In genomic region chr1:112618721-112619517, GRCh38 we compare ENCODE assay signal across 8 cellular contexts. TPM values are rescaled to one million over a fixed set of nuclear protein-coding genes. Genes with fewer than 3 reads are reported as not detected.
DNase-seq lines count a peak whose midpoint lies in the region; ATAC-seq and TF ChIP-seq lines count a peak whose summit lies in the region.

Gene ST7L (minus strand): TSS chr1:112619141. CDS start chr1:112619113, 28 bp downstream.

- H3F3A ChIP-seq in PC-3 (ENCODE audit: low read length, unreplicated experiment) = no peaks in the 10 kb centered on the region

- no peaks in the 10 kb centered on the region for H3K9me2 ChIP-seq in PC-3 (replicated peaks; ENCODE audit: low read length)

- H3K4me1 ChIP-seq in DND-41 (ENCODE audit: insufficient read depth, low read length) (peaks cover 38% of the 10 kb centered on the region), PC-3 (ENCODE audit: insufficient read depth, low read length) (peaks cover 22% of the 10 kb centered on the region), esophagus squamous epithelium (peaks cover 6 to 69% (median 29%) of the 10 kb centered on the region in 3 donors), muscle layer of duodenum (ENCODE audit: control insufficient read depth in 1 of 2, insufficient read depth in 2 of 2, low read length in 2 of 2) (peaks cover 5 to 37% of the 10 kb centered on the region in 2 donors)

- peak; percentile 47 for ATAC-seq in DND-41 (ENCODE audit: insufficient read depth, low read depth)
- ATAC-seq in PC-3 = peak; percentile 66
- no peak for ATAC-seq in GM21515 (IDR thresholded peaks at IDR 0.05; ENCODE audit: unreplicated experiment)

- DNase-seq in DND-41 = peak; percentile 69
- peak; percentile 71 for DNase-seq in HK-2 (ENCODE audit: unreplicated experiment)
- peak; percentile 63 for DNase-seq in PC-3
- DNase-seq in activated T-helper 1 cell treated with anti-CD3 and anti-CD28 coated beads, Interleukin-2, amount 50 U/mL, for 16 hours (ENCODE audit: low read depth in 1 of 2, low spot score in 1 of 2) = peak; percentile 30 to 34
- DNase-seq in esophagus squamous epithelium (lab: John Stamatoyannopoulos, UW) = peak; percentile 9
- peak; percentile 25 for DNase-seq in stimulated activated CD8-positive, alpha-beta memory T cell treated with anti-CD3 and anti-CD28 coated beads, Interleukin-7, amount 100 ng/mL, for 24 hours (ENCODE audit: low read depth)

- WGBS in esophagus squamous epithelium, 2 donors = 0 to 1% methylated on average over 15 to 17 of the region's 48 CpGs

- H3K9me3 ChIP-seq in DND-41 (ENCODE audit: insufficient read depth, low read length, severe bottlenecking) (no peaks in the 10 kb centered on the region), PC-3 (ENCODE audit: low read length) (no peaks in the 10 kb centered on the region), esophagus squamous epithelium (no peaks in the 10 kb centered on the region), muscle layer of duodenum (ENCODE audit: control insufficient read depth in 1 of 2, low read length in 2 of 2) (no peaks in the 10 kb centered on the region)

- H3K9ac ChIP-seq in DND-41 (ENCODE audit: low read depth, low read length) (peak within 1 kb of the TSS; percentile 96), PC-3 (ENCODE audit: low read length) (peak within 1 kb of the TSS; percentile 99)

- CTCF ChIA-PET in PC-3 (lab: Charles Lee) = interaction anchor here (0.7 to 1.1 kb wide), 2 partner anchors 117 to 250 kb away, joined by 3 read pairs; no protein-coding TSS in a partner anchor

- TF ChIP-seq POLR2A in esophagus squamous epithelium (IDR thresholded peaks at IDR 0.05) = no peak

- TSS peak; percentile 54 for BruUV-seq in PC-3 (replicated peaks; lab: Mats Ljungman, UMichigan)

- H3K36me3 ChIP-seq in DND-41 (ENCODE audit: insufficient read depth, low read length) (peaks cover 17% of the 10 kb centered on the region), PC-3 (ENCODE audit: low read depth, low read length) (peaks cover 5% of the 10 kb centered on the region), esophagus squamous epithelium (peaks cover 0 to 21% (median 0%) of the 10 kb centered on the region in 3 donors), muscle layer of duodenum (ENCODE audit: control insufficient read depth in 1 of 2, insufficient read depth in 2 of 2, low read length in 2 of 2) (peaks cover 3 to 26% of the 10 kb centered on the region in 2 donors)

- peaks cover 15% of the 10 kb centered on the region; the same call in 1 of the 2 replicates for H4K20me1 ChIP-seq in DND-41 (ENCODE audit: insufficient read depth, low read length)
- H4K20me1 ChIP-seq in PC-3 (ENCODE audit: low read length) = peaks cover 27% of the 10 kb centered on the region

- H3K4me2 ChIP-seq in DND-41 (ENCODE audit: insufficient read depth, low read length) (peak within 1 kb of the TSS; percentile 86), PC-3 (ENCODE audit: low read length) (peak within 1 kb of the TSS; percentile 97)

- no peaks in the 10 kb centered on the region for H3K27me3 ChIP-seq in DND-41 (ENCODE audit: insufficient read depth, low read length, poor library complexity)
- H3K27me3 ChIP-seq in PC-3 (ENCODE audit: low read length) = no peaks in the 10 kb centered on the region
- H3K27me3 ChIP-seq in esophagus squamous epithelium = no peaks in the 10 kb centered on the region
- no peaks in the 10 kb centered on the region for H3K27me3 ChIP-seq in muscle layer of duodenum (ENCODE audit: low read depth, low read length)

- peak within 1 kb of the TSS; percentile 90 for H2AFZ ChIP-seq in DND-41 (ENCODE audit: low read depth, low read length)
- peak within 1 kb of the TSS; percentile 96 for H2AFZ ChIP-seq in PC-3 (ENCODE audit: low read length)

- peak within 1 kb of the TSS; percentile 97 for H3K27ac ChIP-seq in DND-41 (ENCODE audit: low read length)
- peak within 1 kb of the TSS; percentile 93 for H3K27ac ChIP-seq in PC-3 (ENCODE audit: low read length)
- peak within 1 kb of the TSS; percentile 98 to 100 (median 99) for H3K27ac ChIP-seq in esophagus squamous epithelium
- peak within 1 kb of the TSS; percentile 97 for H3K27ac ChIP-seq in muscle layer of duodenum (ENCODE audit: low read length)

- peaks cover 91% of the 10 kb centered on the region for H3K79me2 ChIP-seq in DND-41 (ENCODE audit: insufficient read depth, low read length)
- peaks cover 92% of the 10 kb centered on the region for H3K79me2 ChIP-seq in PC-3 (ENCODE audit: low read length)

- intact Hi-C loops in PC-3 (cut with micrococcal nuclease) (loop anchor here (1.0 kb wide), 2 partner anchors 88 to 225 kb away; partner anchors contain the start of gene RHOC), esophagus squamous epithelium (cut with DNase I) (loop anchor here (2.0 to 5.0 kb wide), 3 partner anchors 88 to 222 kb away; partner anchors contain the start of genes CTTNBP2NL and RHOC)

- TF ChIP-seq CTCF in DND-41 (IDR thresholded peaks at IDR 0.05; ENCODE audit: borderline replicate concordance, extremely low read depth, low read length, poor library complexity, severe bottlenecking) (no peak), PC-3 (conservative IDR thresholded peaks at IDR 0.05; ENCODE audit: low read depth, low read length) (no peak), esophagus squamous epithelium (IDR thresholded peaks at IDR 0.05) (peak in 1 of 6 experiments; percentile 4)

- H3K4me3 ChIP-seq in DND-41 (ENCODE audit: low read depth in 1 of 2, low read length in 2 of 2) (peak within 1 kb of the TSS; percentile 88 to 89), PC-3 (ENCODE audit: low read length) (peak within 1 kb of the TSS; percentile 90), esophagus squamous epithelium (peak within 1 kb of the TSS; percentile 85 to 98 (median 92)), muscle layer of duodenum (ENCODE audit: low read depth in 1 of 2, low read length in 2 of 2) (peak within 1 kb of the TSS; percentile 89 to 90)

- POLR2A ChIA-PET in PC-3 (lab: Charles Lee; ENCODE audit: unreplicated experiment) = interaction anchor here (0.6 to 1.1 kb wide), 4 partner anchors 96 to 771 kb away, joined by 3 to 10 read pairs (median 3); partner anchors contain the start of genes MAGI3 and PPM1J

RNA-seq across cellular contexts. Expression of gene ST7L, which starts in this region (rescaled TPM):
- total RNA-seq in PC-3 (2014; rRNA removed) (13.8 and 17.5 TPM in 2 replicates), esophagus squamous epithelium (10 to 100 TPM in 3 of 4 donors, 1 to 10 TPM in 1; 9.4 to 25.0 (median 12.4) TPM)

Comparison
In these comparisons a context has a peak if more than half of its experiments do, and no peak if none do; other contexts are left out.
1. DNase-seq: peak in every context shown above with its lines; median percentile 71 in HK-2; 69 in DND-41; 63 in PC-3; 32 in activated T-helper 1 cell treated with anti-CD3 and anti-CD28 coated beads, Interleukin-2, amount 50 U/mL, for 16 hours; 25 in stimulated activated CD8-positive, alpha-beta memory T cell treated with anti-CD3 and anti-CD28 coated beads, Interleukin-7, amount 100 ng/mL, for 24 hours; 9 in esophagus squamous epithelium.